In genomic region chr10:52314822-52315552, GRCh38 we compare ENCODE assay signal across 9 cellular contexts. TPM values are rescaled to one million over a fixed set of nuclear protein-coding genes. Genes with fewer than 3 reads are reported as not detected.
DNase-seq lines count a peak whose midpoint lies in the region; ATAC-seq and TF ChIP-seq lines count a peak whose summit lies in the region.
"Had no signal": no experiment of that assay in that cellular context is flagged by ENCODE, and none has a peak within 500 bp of the region (broad histone marks: within the 10 kb centered on the region; RNA-seq: fewer than 3 reads in every experiment).

No MANE protein-coding gene starts in this region.

- no peak overlapping the region for H3K27ac ChIP-seq in stomach smooth muscle (ENCODE audit: low read length)

- in situ Hi-C loops in astrocyte of the spinal cord (cut with HindIII; ENCODE audit: low sequenced_read_pairs), result no loop called here

- H3K9me3 ChIP-seq in stomach smooth muscle (ENCODE audit: control insufficient read depth in 2 of 2, low read length in 2 of 2), result no peaks in the 10 kb centered on the region

- no peaks in the 10 kb centered on the region for H3K27me3 ChIP-seq in kidney epithelial cell (ENCODE audit: control insufficient read depth, insufficient read depth, low read length)
- peaks cover 16 to 32% of the 10 kb centered on the region in 2 donors for H3K27me3 ChIP-seq in stomach smooth muscle (ENCODE audit: control insufficient read depth in 1 of 2, insufficient read depth in 2 of 2, low read length in 2 of 2)

- DNase-seq in astrocyte of the spinal cord (ENCODE audit: low read depth, low spot score) (peak; percentile 54), kidney epithelial cell (ENCODE audit: low read depth) (no peak), NCI-H510A (lab: John Stamatoyannopoulos, UW) (no peak)
- DNase-seq in stimulated activated CD4-positive, alpha-beta T cell treated with anti-CD3 and anti-CD28 coated beads, Interleukin-4, amount 100 ng/mL, for 1 hour, result no peak
- DNase-seq: NCI-H2171 had no signal

- TF ChIP-seq CTCF in astrocyte of the spinal cord (IDR thresholded peaks at IDR 0.05; ENCODE audit: low read depth, low read length), result no peak
- no peak for TF ChIP-seq CTCF in kidney epithelial cell (IDR thresholded peaks at IDR 0.05; ENCODE audit: insufficient read depth, low read length, poor library complexity, severe bottlenecking)

- no peaks in the 10 kb centered on the region for H3K36me3 ChIP-seq in kidney epithelial cell (ENCODE audit: control insufficient read depth, insufficient read depth, low read length)
- H3K36me3 ChIP-seq in stomach smooth muscle (ENCODE audit: control insufficient read depth in 2 of 2, insufficient read depth in 2 of 2, low read length in 2 of 2), result no peaks in the 10 kb centered on the region

- peak; percentile 13 for ATAC-seq in HG02759 (IDR thresholded peaks at IDR 0.05; ENCODE audit: unreplicated experiment)
- no peak for ATAC-seq in HG03432 (IDR thresholded peaks at IDR 0.05; ENCODE audit: unreplicated experiment)

- no peak overlapping the region for H3K9ac ChIP-seq in stomach smooth muscle (ENCODE audit: low read length in 2 of 2)

- H3K4me3 ChIP-seq in astrocyte of the spinal cord (ENCODE audit: low read depth, low read length), result peak overlapping the region; percentile 79
- H3K4me3 ChIP-seq in kidney epithelial cell (ENCODE audit: low read depth, low read length), result peak overlapping the region; percentile 53
- H3K4me3 ChIP-seq in stomach smooth muscle (ENCODE audit: low read length in 2 of 2), result peak overlapping the region; percentile 52 to 74

- peaks cover 17% of the 10 kb centered on the region for H3K4me1 ChIP-seq in stomach smooth muscle (ENCODE audit: control insufficient read depth, insufficient read depth, low read length)

RNA-seq across cellular contexts. Expression of gene DKK1, which starts 0.9 kb away (rescaled TPM):
- total RNA-seq in kidney epithelial cell, result 4.7 and 6.1 TPM in 2 replicates
- total RNA-seq: mononuclear cell had no signal
